Comparison of ENCODE assay signal across 15 cellular contexts in the genomic region with DNA sequence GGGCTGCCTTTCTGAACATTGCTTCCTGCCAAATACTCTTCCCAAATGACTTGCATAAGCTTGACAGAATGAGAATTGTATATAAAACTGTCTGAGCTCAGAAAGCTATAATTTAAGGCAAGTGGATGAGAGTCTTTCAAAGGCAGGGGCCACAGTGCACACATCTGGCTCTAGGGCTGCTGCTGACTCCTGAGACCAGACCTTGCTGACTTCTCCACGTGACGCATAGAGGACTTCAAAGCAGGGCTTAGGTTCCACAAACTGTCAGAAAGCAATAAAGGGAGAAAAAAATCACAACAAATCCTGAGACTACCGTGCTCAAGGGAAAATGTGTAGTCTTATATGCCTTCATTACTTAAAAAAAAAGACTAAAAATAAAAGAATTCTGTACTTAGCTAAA.
DNase-seq lines count a peak whose midpoint lies in the region; ATAC-seq and TF ChIP-seq lines count a peak whose summit lies in the region.
"Had no signal": no experiment of that assay in that cellular context is flagged by ENCODE, and none has a peak within 500 bp of the region (broad histone marks: within the 10 kb centered on the region; RNA-seq: fewer than 3 reads in every experiment).

No MANE protein-coding gene starts in this region.

- peaks cover 9% of the 10 kb centered on the region for H3K4me1 Mint-ChIP-seq in mesothelial cell of epicardium
- H3K4me1 Mint-ChIP-seq in type B pancreatic cell (ENCODE audit: unreplicated experiment): peaks cover 23% of the 10 kb centered on the region
- H3K4me1 Mint-ChIP-seq: CD4-positive, alpha-beta memory T cell had no signal

- no peak overlapping the region for H3K27ac ChIP-seq in foreskin keratinocyte
- H3K27ac ChIP-seq in heart left ventricle: no peak overlapping the region
- H3K27ac ChIP-seq: A549, C4-2B had no signal

- no peak for TF ChIP-seq POLR2A in heart left ventricle (IDR thresholded peaks at IDR 0.05)

- no peak overlapping the region for H3K4me3 ChIP-seq in fibroblast of villous mesenchyme (ENCODE audit: low read depth, low read length)
- H3K4me3 ChIP-seq in heart left ventricle: no peak overlapping the region
- H3K4me3 ChIP-seq: A549, GM12878, HAP-1 had no signal

- no peaks in the 10 kb centered on the region for H3K9me3 Mint-ChIP-seq in mesothelial cell of epicardium
- H3K9me3 Mint-ChIP-seq in type B pancreatic cell: no peaks in the 10 kb centered on the region

- ATAC-seq in foreskin keratinocyte (no peak), heart left ventricle (no peak)
- ATAC-seq: A549, GM12878 had no signal

- no peaks in the 10 kb centered on the region for H3K9me3 ChIP-seq in heart left ventricle
- H3K9me3 ChIP-seq: A549, BE2C, HAP-1 had no signal

- no peak overlapping the region for H3K4me3 Mint-ChIP-seq in mesothelial cell of epicardium
- H3K4me3 Mint-ChIP-seq in type B pancreatic cell: peak overlapping the region; percentile 60
- H3K4me3 Mint-ChIP-seq: CD4-positive, alpha-beta memory T cell; HFFc6 had no signal

- peak; percentile 71 for DNase-seq in NCI-H2227 treated with DMSO at 0.1 percent for 48 hours (lab: John Stamatoyannopoulos, UW)
- DNase-seq in fibroblast of villous mesenchyme (ENCODE audit: low read depth): peak; percentile 19
- DNase-seq in mesothelial cell of epicardium (ENCODE audit: low spot score in 2 of 2, unreplicated experiment in 2 of 2): no peak
- no peak for DNase-seq in type B pancreatic cell (ENCODE audit: extremely low spot score, unreplicated experiment)
- no peak for DNase-seq in foreskin keratinocyte
- no peak for DNase-seq in heart left ventricle
- no peak for DNase-seq in activated gamma-delta T cell treated with Interleukin-2 at 50 U/mL for 16 hours
- DNase-seq: BE2C; CD4-positive, alpha-beta memory T cell; DMS79; HFFc6 had no signal

- no peaks in the 10 kb centered on the region for H3K36me3 ChIP-seq in heart left ventricle
- H3K36me3 ChIP-seq: BE2C, HAP-1 had no signal

- no peaks in the 10 kb centered on the region for H3K4me1 ChIP-seq in foreskin keratinocyte
- H3K4me1 ChIP-seq in heart left ventricle: no peaks in the 10 kb centered on the region
- H3K4me1 ChIP-seq: A549, BE2C, HAP-1 had no signal

- H3K27ac Mint-ChIP-seq in mesothelial cell of epicardium (peak overlapping the region; percentile 15), type B pancreatic cell (peak overlapping the region; percentile 18)
- H3K27ac Mint-ChIP-seq: CD4-positive, alpha-beta memory T cell; HFFc6 had no signal

- intact Hi-C loops in heart left ventricle (cut with DNase I): no loop called here

- H3K36me3 Mint-ChIP-seq in mesothelial cell of epicardium (no peaks in the 10 kb centered on the region), type B pancreatic cell (no peaks in the 10 kb centered on the region)
- H3K36me3 Mint-ChIP-seq: CD4-positive, alpha-beta memory T cell had no signal

- no peak for TF ChIP-seq CTCF in fibroblast of villous mesenchyme (IDR thresholded peaks at IDR 0.05; ENCODE audit: insufficient read depth, low read depth, low read length)
- no peak for TF ChIP-seq CTCF in mesothelial cell of epicardium (IDR thresholded peaks at IDR 0.05; ENCODE audit: unreplicated experiment)
- no peak for TF ChIP-seq CTCF in type B pancreatic cell (conservative IDR thresholded peaks at IDR 0.05)
- no peak for TF ChIP-seq CTCF in foreskin keratinocyte (conservative IDR thresholded peaks at IDR 0.05)
- TF ChIP-seq CTCF in heart left ventricle (IDR thresholded peaks at IDR 0.05): no peak

- H3K27me3 ChIP-seq in foreskin keratinocyte (no peaks in the 10 kb centered on the region), heart left ventricle (peaks cover 0 to 10% (median 0%) of the 10 kb centered on the region in 9 donors)

- peaks cover 7% of the 10 kb centered on the region for H3K27me3 Mint-ChIP-seq in mesothelial cell of epicardium (ENCODE audit: low read depth)
- no peaks in the 10 kb centered on the region for H3K27me3 Mint-ChIP-seq in type B pancreatic cell

- WGBS in heart left ventricle, 4 donors: 46 to 60% (median 55%) methylated on average over 3 of the region's 3 CpGs

Comparison
In these comparisons a context has a peak if more than half of its experiments do, and no peak if none do; other contexts are left out.
1. DNase-seq: peak in NCI-H2227 treated with DMSO at 0.1 percent for 48 hours (single experiment) and fibroblast of villous mesenchyme (single experiment); none in mesothelial cell of epicardium (0 of 2), type B pancreatic cell (single experiment), foreskin keratinocyte (0 of 2), heart left ventricle (0 of 5) and activated gamma-delta T cell treated with Interleukin-2 at 50 U/mL for 16 hours (single experiment).